ENCODE assay signal across 8 cellular contexts in the genomic region with DNA sequence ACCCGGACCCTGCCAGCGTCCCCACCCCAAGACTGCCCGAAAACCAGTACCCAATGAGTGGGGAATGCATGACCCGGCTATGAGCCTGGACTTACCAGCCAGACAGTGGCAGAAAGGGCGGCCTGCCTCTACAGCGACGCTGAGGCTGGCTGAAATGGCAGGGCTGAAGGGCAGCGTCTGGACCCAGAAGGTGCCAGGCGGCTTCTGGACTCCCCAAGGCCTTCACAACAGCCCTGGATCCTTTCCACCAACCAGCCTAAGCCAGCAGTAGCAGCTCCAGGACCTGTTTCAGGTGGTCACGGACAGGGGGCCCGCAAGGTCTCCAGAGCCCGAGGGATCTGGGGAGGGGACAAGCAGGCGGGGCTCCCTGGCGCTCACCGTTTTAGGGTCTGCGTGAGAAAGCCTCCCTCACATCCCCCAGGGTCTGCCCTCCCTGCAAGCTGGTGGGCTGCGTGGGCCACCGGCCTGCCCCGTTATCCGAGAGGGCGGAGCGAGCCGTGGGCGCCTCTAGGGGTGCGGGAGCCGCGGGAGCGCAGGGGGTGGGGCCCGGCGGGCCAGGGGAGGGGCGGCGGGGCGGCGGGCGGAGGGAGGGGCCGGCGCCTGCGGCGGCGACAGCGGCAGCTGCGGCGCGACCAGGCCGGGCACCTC. TPM values are rescaled to one million over a fixed set of nuclear protein-coding genes. Genes with fewer than 3 reads are reported as not detected.
DNase-seq lines count a peak whose midpoint lies in the region; ATAC-seq and TF ChIP-seq lines count a peak whose summit lies in the region.

A gene with protein sequence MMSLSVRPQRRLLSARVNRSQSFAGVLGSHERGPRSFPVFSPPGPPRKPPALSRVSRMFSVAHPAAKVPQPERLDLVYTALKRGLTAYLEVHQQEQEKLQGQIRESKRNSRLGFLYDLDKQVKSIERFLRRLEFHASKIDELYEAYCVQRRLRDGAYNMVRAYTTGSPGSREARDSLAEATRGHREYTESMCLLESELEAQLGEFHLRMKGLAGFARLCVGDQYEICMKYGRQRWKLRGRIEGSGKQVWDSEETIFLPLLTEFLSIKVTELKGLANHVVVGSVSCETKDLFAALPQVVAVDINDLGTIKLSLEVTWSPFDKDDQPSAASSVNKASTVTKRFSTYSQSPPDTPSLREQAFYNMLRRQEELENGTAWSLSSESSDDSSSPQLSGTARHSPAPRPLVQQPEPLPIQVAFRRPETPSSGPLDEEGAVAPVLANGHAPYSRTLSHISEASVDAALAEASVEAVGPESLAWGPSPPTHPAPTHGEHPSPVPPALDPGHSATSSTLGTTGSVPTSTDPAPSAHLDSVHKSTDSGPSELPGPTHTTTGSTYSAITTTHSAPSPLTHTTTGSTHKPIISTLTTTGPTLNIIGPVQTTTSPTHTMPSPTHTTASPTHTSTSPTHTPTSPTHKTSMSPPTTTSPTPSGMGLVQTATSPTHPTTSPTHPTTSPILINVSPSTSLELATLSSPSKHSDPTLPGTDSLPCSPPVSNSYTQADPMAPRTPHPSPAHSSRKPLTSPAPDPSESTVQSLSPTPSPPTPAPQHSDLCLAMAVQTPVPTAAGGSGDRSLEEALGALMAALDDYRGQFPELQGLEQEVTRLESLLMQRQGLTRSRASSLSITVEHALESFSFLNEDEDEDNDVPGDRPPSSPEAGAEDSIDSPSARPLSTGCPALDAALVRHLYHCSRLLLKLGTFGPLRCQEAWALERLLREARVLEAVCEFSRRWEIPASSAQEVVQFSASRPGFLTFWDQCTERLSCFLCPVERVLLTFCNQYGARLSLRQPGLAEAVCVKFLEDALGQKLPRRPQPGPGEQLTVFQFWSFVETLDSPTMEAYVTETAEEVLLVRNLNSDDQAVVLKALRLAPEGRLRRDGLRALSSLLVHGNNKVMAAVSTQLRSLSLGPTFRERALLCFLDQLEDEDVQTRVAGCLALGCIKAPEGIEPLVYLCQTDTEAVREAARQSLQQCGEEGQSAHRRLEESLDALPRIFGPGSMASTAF (plus strand): TSS at position 608 of the 648 bp plus-strand sequence. CDS start 9,618 bp downstream, outside the sequence.

- H3K4me1 ChIP-seq in OCI-LY1 (ENCODE audit: insufficient read depth, low read length, severe bottlenecking) (peaks cover 45% of the 10 kb centered on the region), neuron (ENCODE audit: insufficient read depth, low read length) (peaks cover 24% of the 10 kb centered on the region)

- peak within 1 kb of the TSS; percentile 80 for H3K4me2 ChIP-seq in OCI-LY1 (ENCODE audit: low read length)

- H3K9me2 ChIP-seq in OCI-LY1 (ENCODE audit: low read depth, low read length), result no peaks in the 10 kb centered on the region

- H3F3A ChIP-seq in OCI-LY1 (ENCODE audit: insufficient read depth, low read length), result peaks cover 4% of the 10 kb centered on the region; the same call in 1 of the 2 replicates

- H3K79me2 ChIP-seq in OCI-LY1 (ENCODE audit: insufficient read depth, low read length), result no peaks in the 10 kb centered on the region

- H3K36me3 ChIP-seq in OCI-LY1 (ENCODE audit: insufficient read depth, low read length), result no peaks in the 10 kb centered on the region
- no peaks in the 10 kb centered on the region for H3K36me3 ChIP-seq in neuron (ENCODE audit: insufficient read depth, low read length)

- H2AFZ ChIP-seq in OCI-LY1 (ENCODE audit: low read length) (no peak within 1 kb of the TSS), neuron (ENCODE audit: low read depth, low read length) (peak within 1 kb of the TSS; percentile 68)

- peak within 1 kb of the TSS; percentile 92 for H3K27ac ChIP-seq in OCI-LY1 (ENCODE audit: low read depth, low read length, poor library complexity, severe bottlenecking)

- no peaks in the 10 kb centered on the region for H3K9me3 Mint-ChIP-seq in activated naive CD4-positive, alpha-beta T cell treated with anti-CD3 and anti-CD28 coated beads, Interleukin-2, amount 50 U/mL, for 72 hours

- H3K27ac Mint-ChIP-seq in activated naive CD4-positive, alpha-beta T cell treated with anti-CD3 and anti-CD28 coated beads, Interleukin-2, amount 50 U/mL, for 72 hours, result peak within 1 kb of the TSS in 1 of 2 donors; percentile 90

- DNase-seq in SHP77 (lab: John Stamatoyannopoulos, UW) (peak; percentile 2 to 46), SHP77 treated with DMSO at 0.1 percent for 48 hours (lab: John Stamatoyannopoulos, UW) (no peak), globus pallidus (ENCODE audit: low spot score) (peak; percentile 57), middle frontal gyrus (ENCODE audit: extremely low spot score, low spot score) (no peak)
- peak in 1 of 2 donors; percentile 60 for DNase-seq in activated naive CD4-positive, alpha-beta T cell treated with anti-CD3 and anti-CD28 coated beads, Interleukin-2, amount 50 U/mL, for 72 hours (ENCODE audit: low spot score in 2 of 2)

- H3K36me3 Mint-ChIP-seq in activated naive CD4-positive, alpha-beta T cell treated with anti-CD3 and anti-CD28 coated beads, Interleukin-2, amount 50 U/mL, for 72 hours, result no peaks in the 10 kb centered on the region

- H3K9ac ChIP-seq in OCI-LY1 (ENCODE audit: low read length), result peak within 1 kb of the TSS; percentile 58

- 0 out of 2 replicates have a peak, but pooled peaks cover 3% of the 10 kb centered on the region for H3K27me3 ChIP-seq in OCI-LY1 (ENCODE audit: insufficient read depth, low read length)
- no peaks in the 10 kb centered on the region for H3K27me3 ChIP-seq in neuron (ENCODE audit: insufficient read depth, low read length)

- H3K4me3 ChIP-seq in OCI-LY1 (ENCODE audit: low read depth, low read length, poor library complexity, severe bottlenecking), result peak within 1 kb of the TSS; percentile 60
- peak within 1 kb of the TSS; percentile 89 for H3K4me3 ChIP-seq in neuron (ENCODE audit: low read length)

- peak in 1 of 2 donors; percentile 84 for ATAC-seq in activated naive CD4-positive, alpha-beta T cell treated with anti-CD3 and anti-CD28 coated beads, Interleukin-2, amount 50 U/mL, for 72 hours
- ATAC-seq in GM19455 (IDR thresholded peaks at IDR 0.05; ENCODE audit: unreplicated experiment), result no peak

- H4K20me1 ChIP-seq in OCI-LY1 (ENCODE audit: insufficient read depth, low read length), result no peaks in the 10 kb centered on the region

- TF ChIP-seq CTCF in OCI-LY1 (IDR thresholded peaks at IDR 0.05; ENCODE audit: low read length), result no peak

- H3K9me3 ChIP-seq in OCI-LY1 (ENCODE audit: low read length) (no peaks in the 10 kb centered on the region), neuron (ENCODE audit: low read length) (no peaks in the 10 kb centered on the region)

RNA-seq across cellular contexts. Expression of the gene that starts here (rescaled TPM):
- 10 to 100 TPM; 34.1 to 41.4 TPM for total RNA-seq in activated naive CD4-positive, alpha-beta T cell treated with anti-CD3 and anti-CD28 coated beads, Interleukin-2, amount 50 U/mL, for 72 hours

Comparison
In these comparisons a context has a peak if more than half of its experiments do, and no peak if none do; other contexts are left out.
1. DNase-seq: peak in SHP77 (2 of 2) and globus pallidus (single experiment); none in SHP77 treated with DMSO at 0.1 percent for 48 hours (single experiment) and middle frontal gyrus (single experiment).